Comparison of ENCODE assay signal across 27 cellular contexts in genomic region chr17:28365487-28365886, GRCh38. TPM values are rescaled to one million over a fixed set of nuclear protein-coding genes. Genes with fewer than 3 reads are reported as not detected.
"Had no signal": no experiment of that assay in that cellular context is flagged by ENCODE, and none has a peak within 500 bp of the region (broad histone marks: within the 10 kb centered on the region; RNA-seq: fewer than 3 reads in every experiment).

No MANE protein-coding gene starts in this region.

- H3K9ac ChIP-seq: SK-N-SH had no signal

- ATAC-seq: activated CD4-positive, alpha-beta T cell treated with anti-CD3 and anti-CD28 coated beads for 36 hours; activated CD8-positive, alpha-beta T cell treated with anti-CD3 and anti-CD28 coated beads for 36 hours; activated T-cell treated with anti-CD3 and anti-CD28 coated beads, Interleukin-2, amount 50 U/mL, for 72 hours; Panc1 had no signal

- H3K27ac ChIP-seq: brain microvascular endothelial cell, cardiac muscle cell, RWPE1, SJCRH30, VCaP had no signal

- H3K27me3 ChIP-seq: brain microvascular endothelial cell, cardiac muscle cell, SJCRH30 had no signal

- DNase-seq: activated CD4-positive, alpha-beta T cell treated with anti-CD3 and anti-CD28 coated beads for 36 hours; activated CD8-positive, alpha-beta memory T cell treated with anti-CD3 and anti-CD28 coated beads, Interleukin-2, amount 50 U/mL, for 4 hours; activated CD8-positive, alpha-beta T cell treated with anti-CD3 and anti-CD28 coated beads for 36 hours; activated gamma-delta T cell treated with Interleukin-2 at 50 U/mL for 16 hours; activated naive CD4-positive, alpha-beta T cell treated with anti-CD3 and anti-CD28 coated beads, Interleukin-2, amount 10 ng/mL, durations not matched to agents 7 days and 5 days; activated naive CD8-positive, alpha-beta T cell treated with anti-CD3 and anti-CD28 coated beads for 36 hours; activated T-cell treated with anti-CD3 and anti-CD28 coated beads, Interleukin-2, amount 50 U/mL, for 72 hours; brain microvascular endothelial cell; cerebellar nuclear complex; Kasumi-1; NCI-H1105 treated with DMSO at 0.1 percent for 48 hours; NCI-H1436 treated with DMSO at 0.1 percent for 48 hours; NCI-H1930; NCI-H510A treated with DMSO at 0.1 percent for 48 hours; NCI-H748 treated with DMSO at 0.1 percent for 48 hours; OCI-M1; Right ventricle myocardium superior; SJCRH30; SK-N-SH; T-helper 1 cell had no signal

- H3K9me3 ChIP-seq: SJCRH30, SK-N-SH had no signal

- H3K4me2 ChIP-seq: SK-N-SH had no signal

- H3K4me3 ChIP-seq: cardiac muscle cell, SJCRH30 had no signal

RNA-seq across cellular contexts. Expression of gene SEBOX, which starts 0.5 kb away (rescaled TPM):
- total RNA-seq: activated CD4-positive, alpha-beta T cell treated with anti-CD3 and anti-CD28 coated beads for 36 hours; activated CD8-positive, alpha-beta T cell treated with anti-CD3 and anti-CD28 coated beads for 36 hours; activated naive CD8-positive, alpha-beta T cell treated with anti-CD3 and anti-CD28 coated beads for 36 hours; activated T-cell treated with anti-CD3 and anti-CD28 coated beads, Interleukin-2, amount 50 U/mL, for 72 hours; activated T-helper 2 cell treated with anti-CD3 and anti-CD28 coated beads, Interferon-gamma antibody, Interleukin-2, Interleukin-4, amounts not matched to agents 10 μg/mL and 5 μg/mL and 100 μg/mL, durations not matched to agents 14 hours and 24 hours and 36 hours; cardiac muscle cell; Right ventricle myocardium superior; SJCRH30; T-helper 2 cell treated with Interferon-gamma antibody and Interleukin-4, amounts not matched to agents 100 ng/mL and 5 ng/mL, for 36 hours had no signal
- polyA plus RNA-seq: adipose tissue, SK-N-SH had no signal
